ENCODE assay signal across 27 cellular contexts in genomic region chr13:107035778-107036177, GRCh38.
DNase-seq lines count a peak whose midpoint lies in the region; ATAC-seq and TF ChIP-seq lines count a peak whose summit lies in the region.
"Had no signal": no experiment of that assay in that cellular context is flagged by ENCODE, and none has a peak within 500 bp of the region (broad histone marks: within the 10 kb centered on the region; RNA-seq: fewer than 3 reads in every experiment).

No MANE protein-coding gene starts in this region.

- H3K27ac ChIP-seq in CD4-positive, alpha-beta memory T cell (ENCODE audit: low read depth, low read length): no peak overlapping the region
- H3K27ac ChIP-seq: breast epithelium, WERI-Rb-1 had no signal

- intact Hi-C loops in CD4-positive, alpha-beta memory T cell (cut with micrococcal nuclease): no loop called here

- H3K27ac Mint-ChIP-seq in CD4-positive, alpha-beta memory T cell: no peak overlapping the region
- H3K27ac Mint-ChIP-seq: activated T-cell treated with anti-CD3 and anti-CD28 coated beads, Interleukin-2, amount 50 U/mL, for 24 hours; CD8-positive, alpha-beta T cell; H9; IgD-negative memory B cell; naive thymus-derived CD4-positive, alpha-beta T cell had no signal

- H3K27me3 ChIP-seq in CD4-positive, alpha-beta memory T cell (ENCODE audit: insufficient read depth, low read length): no peaks in the 10 kb centered on the region
- H3K27me3 ChIP-seq: breast epithelium had no signal

- H3K27me3 Mint-ChIP-seq in CD4-positive, alpha-beta memory T cell: no peaks in the 10 kb centered on the region
- H3K27me3 Mint-ChIP-seq: activated T-cell treated with anti-CD3 and anti-CD28 coated beads, Interleukin-2, amount 50 U/mL, for 24 hours; IgD-negative memory B cell; naive thymus-derived CD4-positive, alpha-beta T cell had no signal

- DNase-seq in GM04504 (ENCODE audit: low read depth): peak; percentile 12
- peak; percentile 68 for DNase-seq in astrocyte of the cerebellum (ENCODE audit: low read depth)
- peak; percentile 3 for DNase-seq in fibroblast of the aortic adventitia (ENCODE audit: low read depth)
- DNase-seq in stromal cell of bone marrow (ENCODE audit: low read depth): peak; percentile 28
- DNase-seq in NK-92 (lab: John Stamatoyannopoulos, UW; ENCODE audit: unreplicated experiment): no peak
- DNase-seq in CD4-positive, alpha-beta memory T cell: no peak
- DNase-seq: activated CD4-positive, alpha-beta T cell treated with anti-CD3 and anti-CD28 coated beads for 48 hours; activated gamma-delta T cell treated with Interleukin-2 at 50 U/mL for 16 hours; activated T-cell treated with anti-CD3 and anti-CD28 coated beads, Interleukin-2, amount 50 U/mL, for 24 hours; CD8-positive, alpha-beta T cell; DMS 273 treated with DMSO at 0.1 percent for 48 hours; effector memory CD4-positive, alpha-beta T cell; H9; islet precursor cell; midbrain; naive thymus-derived CD4-positive, alpha-beta T cell; NCI-H1092 treated with DMSO at 0.1 percent for 48 hours; NCI-H1930; occipital lobe; SHP77; stimulated activated CD4-positive, alpha-beta T cell treated with anti-CD3 and anti-CD28 coated beads, Interleukin-15, amount 100 ng/mL, for 24 hours; stimulated activated naive CD4-positive, alpha-beta T cell; WERI-Rb-1 had no signal

- H3K4me1 ChIP-seq in CD4-positive, alpha-beta memory T cell (ENCODE audit: insufficient read depth, low read length): no peaks in the 10 kb centered on the region
- H3K4me1 ChIP-seq: breast epithelium had no signal

- no peaks in the 10 kb centered on the region for H3K4me1 Mint-ChIP-seq in CD4-positive, alpha-beta memory T cell
- H3K4me1 Mint-ChIP-seq: IgD-negative memory B cell; naive thymus-derived CD4-positive, alpha-beta T cell had no signal

- H3K4me3 ChIP-seq in astrocyte of the cerebellum (ENCODE audit: low read depth, low read length): no peak overlapping the region
- H3K4me3 ChIP-seq in fibroblast of the aortic adventitia (ENCODE audit: low read depth, low read length): no peak overlapping the region
- H3K4me3 ChIP-seq in CD4-positive, alpha-beta memory T cell (ENCODE audit: low read length in 2 of 2): no peak overlapping the region
- H3K4me3 ChIP-seq: breast epithelium had no signal

- H3K4me3 Mint-ChIP-seq in CD4-positive, alpha-beta memory T cell: no peak overlapping the region
- H3K4me3 Mint-ChIP-seq: activated T-cell treated with anti-CD3 and anti-CD28 coated beads, Interleukin-2, amount 50 U/mL, for 24 hours; CD8-positive, alpha-beta T cell; H9; IgD-negative memory B cell; naive thymus-derived CD4-positive, alpha-beta T cell had no signal

- no peaks in the 10 kb centered on the region for H3K9me3 ChIP-seq in CD4-positive, alpha-beta memory T cell (ENCODE audit: control insufficient read depth in 1 of 2, low read length in 2 of 2)
- H3K9me3 ChIP-seq: breast epithelium had no signal

- no peak for ATAC-seq in GM18858 (IDR thresholded peaks at IDR 0.05; ENCODE audit: unreplicated experiment)
- ATAC-seq: CD8-positive, alpha-beta T cell; naive thymus-derived CD4-positive, alpha-beta T cell; Panc1 had no signal

- in situ Hi-C loops in astrocyte of the cerebellum (cut with HindIII; ENCODE audit: low sequenced_read_pairs): no loop called here

- H3K36me3 Mint-ChIP-seq in CD4-positive, alpha-beta memory T cell: no peaks in the 10 kb centered on the region
- H3K36me3 Mint-ChIP-seq: CD8-positive, alpha-beta T cell; IgD-negative memory B cell; naive thymus-derived CD4-positive, alpha-beta T cell had no signal

- no peak for TF ChIP-seq CTCF in astrocyte of the cerebellum (IDR thresholded peaks at IDR 0.05; ENCODE audit: low read depth, low read length, missing control alignments)
- TF ChIP-seq CTCF in fibroblast of the aortic adventitia (IDR thresholded peaks at IDR 0.05; ENCODE audit: insufficient read depth, low read length): no peak

- H3K9me3 Mint-ChIP-seq in CD4-positive, alpha-beta memory T cell: peaks cover 0 to 4% (median 0%) of the 10 kb centered on the region in 8 donors
- H3K9me3 Mint-ChIP-seq: activated T-cell treated with anti-CD3 and anti-CD28 coated beads, Interleukin-2, amount 50 U/mL, for 24 hours; H9 had no signal

- POLR2A ChIA-PET in CD4-positive, alpha-beta memory T cell (lab: Charles Lee; ENCODE audit: partially characterized antibody): no interaction called here

- CTCF ChIA-PET in CD4-positive, alpha-beta memory T cell (lab: Charles Lee; ENCODE audit: partially characterized antibody): no interaction called here

- no peaks in the 10 kb centered on the region for H3K36me3 ChIP-seq in CD4-positive, alpha-beta memory T cell (ENCODE audit: insufficient read depth, low read length)
- H3K36me3 ChIP-seq: breast epithelium, WERI-Rb-1 had no signal

Comparison
In these comparisons a context has a peak if more than half of its experiments do, and no peak if none do; other contexts are left out.
1. DNase-seq: peak in GM04504 (single experiment), astrocyte of the cerebellum (single experiment), fibroblast of the aortic adventitia (single experiment) and stromal cell of bone marrow (single experiment); none in NK-92 (single experiment) and CD4-positive, alpha-beta memory T cell (0 of 5).